ENCODE assay signal across 21 cellular contexts in the genomic region with DNA sequence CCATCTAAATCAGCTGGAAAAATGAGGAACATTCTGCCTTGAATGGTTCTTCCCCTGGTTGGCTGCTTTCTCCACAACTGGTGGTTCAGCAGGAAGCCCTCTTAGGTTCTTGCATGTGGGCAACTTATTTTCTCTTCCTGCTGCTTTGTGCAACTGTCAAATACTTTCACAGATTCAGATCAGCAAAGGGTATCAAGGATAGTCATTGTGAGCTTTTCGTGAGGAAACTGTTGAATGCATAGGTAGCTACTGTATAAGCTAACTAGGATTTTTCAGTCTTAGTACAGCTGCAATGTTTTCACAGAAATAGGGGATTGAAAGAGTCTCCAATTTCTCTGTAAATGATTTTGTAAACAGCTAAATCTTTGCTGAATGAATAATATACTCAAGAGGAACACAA.
"Had no signal": no experiment of that assay in that cellular context is flagged by ENCODE, and none has a peak within 500 bp of the region (broad histone marks: within the 10 kb centered on the region; RNA-seq: fewer than 3 reads in every experiment).

No MANE protein-coding gene starts in this region.

- ATAC-seq: activated CD8-positive, alpha-beta T cell treated with anti-CD3 and anti-CD28 coated beads for 36 hours; activated T-cell treated with anti-CD3 and anti-CD28 coated beads, Interleukin-2, amount 50 U/mL, for 4 hours; activated T-helper 17 cell treated with anti-CD3 and anti-CD28 coated beads, Interleukin-2, amount 50 U/mL, for 72 hours; mucosa of descending colon; right cardiac atrium had no signal

- H3K4me3 ChIP-seq: coronary artery, dorsolateral prefrontal cortex, left ventricle myocardium inferior, lung, mucosa of descending colon, spleen, transverse colon had no signal

- H3K4me1 ChIP-seq: left ventricle myocardium inferior, spleen, transverse colon had no signal

- H3K27ac ChIP-seq: brain microvascular endothelial cell, coronary artery, dorsolateral prefrontal cortex, left ventricle myocardium inferior, spleen, transverse colon had no signal

- H3K27me3 ChIP-seq: brain microvascular endothelial cell, dorsolateral prefrontal cortex, spleen, transverse colon had no signal

- H3K36me3 ChIP-seq: brain microvascular endothelial cell had no signal

- DNase-seq: activated B cell treated with CpG ODN at 0.5 μM for 24 hours; activated CD4-positive, alpha-beta T cell treated with anti-CD3 and anti-CD28 coated beads, Interleukin-2, amount 50 U/mL, for 1 hour; activated CD8-positive, alpha-beta T cell treated with anti-CD3 and anti-CD28 coated beads for 36 hours; activated gamma-delta T cell treated with Interleukin-2 at 50 U/mL for 16 hours; activated naive CD4-positive, alpha-beta T cell treated with anti-CD3 and anti-CD28 coated beads, Interleukin-2, amount 50 U/mL, for 16 hours; activated T-cell treated with anti-CD3 and anti-CD28 coated beads, Interleukin-2, amount 50 U/mL, for 4 hours; amniotic stem cell; brain microvascular endothelial cell; dorsolateral prefrontal cortex; effector memory CD4-positive, alpha-beta T cell; left ventricle myocardium inferior; mesendoderm; mucosa of descending colon; right cardiac atrium; spleen; stimulated activated naive CD4-positive, alpha-beta T cell treated with Interleukin-2 at 50 U/mL for 16 hours; T1000; transverse colon had no signal
